ENCODE assay signal across 13 cellular contexts in the genomic region with DNA sequence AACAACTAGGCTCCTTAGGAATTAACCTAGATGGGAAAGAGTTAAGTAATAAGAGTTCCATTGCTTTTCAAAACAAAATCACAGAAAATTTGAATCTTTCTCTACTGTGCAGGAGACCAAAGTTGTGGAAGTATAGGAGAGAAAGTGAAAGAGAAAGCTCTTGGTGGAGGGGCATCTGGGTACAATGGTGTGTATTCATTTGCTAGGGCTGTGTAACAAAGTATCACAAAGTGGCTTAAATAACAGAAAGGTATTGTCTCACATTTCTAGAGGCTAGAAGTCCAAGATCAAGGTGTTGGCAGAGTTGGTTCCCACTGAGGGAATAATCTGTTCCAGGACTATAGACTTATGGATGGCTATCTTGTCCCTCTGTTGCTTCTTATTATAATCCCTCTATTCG. TPM values are rescaled to one million over a fixed set of nuclear protein-coding genes. Genes with fewer than 3 reads are reported as not detected.
DNase-seq lines count a peak whose midpoint lies in the region; ATAC-seq and TF ChIP-seq lines count a peak whose summit lies in the region.
"Had no signal": no experiment of that assay in that cellular context is flagged by ENCODE, and none has a peak within 500 bp of the region (broad histone marks: within the 10 kb centered on the region; RNA-seq: fewer than 3 reads in every experiment).

No MANE protein-coding gene starts in this region.

- POLR2A ChIA-PET in GM10248 (lab: Yijun Ruan, JAX), result no interaction called here

- H3K4me3 Mint-ChIP-seq in immature natural killer cell, result peak overlapping the region; percentile 18 to 57 (median 42)

- H3K27ac ChIP-seq in RWPE2 (ENCODE audit: poor library complexity, severe bottlenecking), result no peak overlapping the region

- no peak for TF ChIP-seq POLR2A in erythroblast (IDR thresholded peaks at IDR 0.05; ENCODE audit: low read length)

- peak overlapping the region in 4 of 6 donors; percentile 24 to 54 (median 36) for H3K27ac Mint-ChIP-seq in immature natural killer cell

- TF ChIP-seq CTCF in GM10248 (IDR thresholded peaks at IDR 0.05; ENCODE audit: control extremely low read depth, extremely low read depth, low read depth, missing control alignments) (no peak), RWPE2 (IDR thresholded peaks at IDR 0.05; ENCODE audit: poor library complexity, severe bottlenecking) (no peak)

- peaks cover 10% of the 10 kb centered on the region for H3K4me1 ChIP-seq in RWPE2 (ENCODE audit: insufficient read depth, poor library complexity, severe bottlenecking)
- H3K4me1 ChIP-seq: HAP-1 had no signal

- no peaks in the 10 kb centered on the region for H3K27me3 ChIP-seq in RWPE2 (ENCODE audit: insufficient read depth, poor library complexity, severe bottlenecking)

- peaks cover 10 to 11% of the 10 kb centered on the region in 2 donors for H3K4me1 Mint-ChIP-seq in immature natural killer cell

- peaks cover 0 to 6% (median 4%) of the 10 kb centered on the region in 3 donors for H3K27me3 Mint-ChIP-seq in immature natural killer cell (ENCODE audit: low read depth in 3 of 3)

- no peaks in the 10 kb centered on the region for H3K36me3 ChIP-seq in RWPE2 (ENCODE audit: low read depth)
- H3K36me3 ChIP-seq: HAP-1 had no signal

- H3K9me3 Mint-ChIP-seq in immature natural killer cell, result no peaks in the 10 kb centered on the region

- ATAC-seq in GM21447 (IDR thresholded peaks at IDR 0.05; ENCODE audit: unreplicated experiment) (peak; percentile 72), RWPE2 (ENCODE audit: low read depth) (peak; percentile 25; the same call in 1 of the 3 replicates), HG02885 (IDR thresholded peaks at IDR 0.05; ENCODE audit: poor library complexity, unreplicated experiment) (no peak), GM18858 (IDR thresholded peaks at IDR 0.05; ENCODE audit: unreplicated experiment) (no peak)

- H3K36me3 Mint-ChIP-seq in immature natural killer cell, result no peaks in the 10 kb centered on the region

- H3K9me3 ChIP-seq in RWPE2 (ENCODE audit: severe bottlenecking), result no peaks in the 10 kb centered on the region
- H3K9me3 ChIP-seq: HAP-1 had no signal

- DNase-seq in GM10248 (ENCODE audit: extremely low spot score) (peak; percentile 32), RWPE2 (ENCODE audit: low spot score) (no peak), immature natural killer cell (peak; percentile 2 to 14 (median 6)), NCI-H526 treated with DMSO at 0.1 percent for 48 hours (lab: John Stamatoyannopoulos, UW) (no peak), erythroblast (lab: John Stamatoyannopoulos, UW) (no peak)
- DNase-seq: DMS 273 treated with DMSO at 0.1 percent for 48 hours, NCI-H1092 treated with DMSO at 0.1 percent for 48 hours, NCI-H69, nucleus accumbens had no signal

- H3K4me3 ChIP-seq in RWPE2 (ENCODE audit: severe bottlenecking), result no peak overlapping the region
- H3K4me3 ChIP-seq: HAP-1 had no signal

- CTCF ChIA-PET in GM10248 (lab: Yijun Ruan, JAX), result interaction anchor here (1.2 to 1.4 kb wide), 2 partner anchors 9 to 51 kb away, joined by 4 to 5 read pairs; partner anchors contain the start of gene GORASP2

RNA-seq across cellular contexts. Expression of gene GORASP2, which starts 50.5 kb away (rescaled TPM):
- 100 to 1,000 TPM in 1 of 3 donors, 10 to 100 TPM in 2; 64.9 to 101 (median 98.1) TPM for polyA plus RNA-seq in immature natural killer cell

Comparison
In these comparisons a context has a peak if more than half of its experiments do, and no peak if none do; other contexts are left out.
1. DNase-seq: peak in GM10248 (single experiment) and immature natural killer cell (3 of 3); none in RWPE2 (single experiment), NCI-H526 treated with DMSO at 0.1 percent for 48 hours (single experiment) and erythroblast (0 of 2).
2. ATAC-seq: peak in GM21447 (single experiment) and RWPE2 (single experiment); none in HG02885 (single experiment) and GM18858 (single experiment).